Comparison of ENCODE assay signal across 1 cellular context in the genomic region with DNA sequence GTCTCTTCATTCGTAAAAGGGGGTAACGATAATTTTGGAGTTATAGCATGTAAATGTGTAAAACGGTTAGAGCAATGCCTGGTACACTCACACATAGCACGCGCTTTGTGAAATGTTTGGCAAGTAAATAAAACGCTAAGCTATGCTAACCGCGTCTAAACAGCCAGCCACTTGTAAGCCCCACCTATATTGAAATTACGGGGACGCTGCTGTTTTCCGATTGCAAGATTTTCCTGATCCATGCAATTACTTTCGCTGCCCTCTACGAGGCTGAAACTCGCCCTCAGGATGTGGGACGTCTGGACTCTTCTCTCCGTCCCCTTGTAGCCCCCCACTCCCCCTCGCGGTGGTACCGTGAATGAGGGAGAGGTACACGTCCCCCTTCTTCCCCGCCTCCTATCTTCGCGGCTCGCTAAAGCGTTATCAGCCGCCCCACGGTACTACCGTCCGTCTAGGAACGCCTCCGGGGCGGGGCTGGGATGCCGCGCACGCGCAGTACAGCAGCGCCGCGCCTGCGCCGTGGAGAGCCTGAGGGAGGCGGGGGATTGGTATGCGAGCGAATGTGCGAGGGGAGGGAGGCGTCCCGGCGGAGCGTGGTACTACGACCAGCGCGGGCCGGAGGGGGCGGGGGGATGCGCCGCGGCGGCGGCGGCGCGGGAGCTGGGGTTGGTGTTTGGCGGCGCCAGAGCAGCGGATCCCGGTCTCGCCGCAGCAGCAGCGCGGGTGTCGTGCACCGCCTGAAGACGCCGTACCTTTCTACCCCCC.
TF ChIP-seq lines count a peak whose summit lies in the region.

Gene STIM2 (plus strand): TSS at position 685 of the 765 bp plus-strand sequence.

TF ChIP-seq in HepG2, 621 proteins besides CTCF, POLR2A, EP300 and RAD21 (continued from another document and continues in another):
- peak; percentile 57; the same call in 1 of the 2 replicates for TF ChIP-seq MYC (CRISPR knock-in tag; IDR thresholded peaks at IDR 0.05; ENCODE audit: borderline replicate concordance)
- no peak for TF ChIP-seq IKZF1 (IDR thresholded peaks at IDR 0.05)
- no peak for TF ChIP-seq ZNF670 (CRISPR knock-in tag; IDR thresholded peaks at IDR 0.05; ENCODE audit: borderline replicate concordance)
- TF ChIP-seq, protein P1, sequence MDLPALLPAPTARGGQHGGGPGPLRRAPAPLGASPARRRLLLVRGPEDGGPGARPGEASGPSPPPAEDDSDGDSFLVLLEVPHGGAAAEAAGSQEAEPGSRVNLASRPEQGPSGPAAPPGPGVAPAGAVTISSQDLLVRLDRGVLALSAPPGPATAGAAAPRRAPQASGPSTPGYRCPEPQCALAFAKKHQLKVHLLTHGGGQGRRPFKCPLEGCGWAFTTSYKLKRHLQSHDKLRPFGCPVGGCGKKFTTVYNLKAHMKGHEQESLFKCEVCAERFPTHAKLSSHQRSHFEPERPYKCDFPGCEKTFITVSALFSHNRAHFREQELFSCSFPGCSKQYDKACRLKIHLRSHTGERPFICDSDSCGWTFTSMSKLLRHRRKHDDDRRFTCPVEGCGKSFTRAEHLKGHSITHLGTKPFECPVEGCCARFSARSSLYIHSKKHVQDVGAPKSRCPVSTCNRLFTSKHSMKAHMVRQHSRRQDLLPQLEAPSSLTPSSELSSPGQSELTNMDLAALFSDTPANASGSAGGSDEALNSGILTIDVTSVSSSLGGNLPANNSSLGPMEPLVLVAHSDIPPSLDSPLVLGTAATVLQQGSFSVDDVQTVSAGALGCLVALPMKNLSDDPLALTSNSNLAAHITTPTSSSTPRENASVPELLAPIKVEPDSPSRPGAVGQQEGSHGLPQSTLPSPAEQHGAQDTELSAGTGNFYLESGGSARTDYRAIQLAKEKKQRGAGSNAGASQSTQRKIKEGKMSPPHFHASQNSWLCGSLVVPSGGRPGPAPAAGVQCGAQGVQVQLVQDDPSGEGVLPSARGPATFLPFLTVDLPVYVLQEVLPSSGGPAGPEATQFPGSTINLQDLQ (CRISPR knock-in tag; IDR thresholded peaks at IDR 0.05) = no peak
- TF ChIP-seq SCMH1 (CRISPR knock-in tag; IDR thresholded peaks at IDR 0.05; ENCODE audit: borderline replicate concordance) = no peak
- TF ChIP-seq ZNF121 (CRISPR knock-in tag; IDR thresholded peaks at IDR 0.05) = no peak
- 0 out of 2 replicates have a peak, but pooled peaks have one; percentile 11 for TF ChIP-seq CHD2 (IDR thresholded peaks at IDR 0.05; ENCODE audit: low read depth, low read length)
- TF ChIP-seq ZNF333 (CRISPR knock-in tag; IDR thresholded peaks at IDR 0.05; ENCODE audit: borderline replicate concordance) = no peak
- no peak for TF ChIP-seq ZNF770 (CRISPR knock-in tag; IDR thresholded peaks at IDR 0.05)
- peak; percentile 93 for TF ChIP-seq POLR2AphosphoS5 (IDR thresholded peaks at IDR 0.05; ENCODE audit: low read depth, low read length)
- 0 out of 2 replicates have a peak, but pooled peaks have one; percentile 66 for TF ChIP-seq ZNF34 (CRISPR knock-in tag; IDR thresholded peaks at IDR 0.05; ENCODE audit: borderline replicate concordance)
- TF ChIP-seq ZNF572 (CRISPR knock-in tag; IDR thresholded peaks at IDR 0.05) = no peak
- no peak for TF ChIP-seq SMAD3 (CRISPR knock-in tag; IDR thresholded peaks at IDR 0.05)
- TF ChIP-seq, protein P2, sequence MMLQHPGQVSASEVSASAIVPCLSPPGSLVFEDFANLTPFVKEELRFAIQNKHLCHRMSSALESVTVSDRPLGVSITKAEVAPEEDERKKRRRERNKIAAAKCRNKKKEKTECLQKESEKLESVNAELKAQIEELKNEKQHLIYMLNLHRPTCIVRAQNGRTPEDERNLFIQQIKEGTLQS (CRISPR knock-in tag; IDR thresholded peaks at IDR 0.05) = no peak
- no peak for TF ChIP-seq KDM6A (CRISPR knock-in tag; IDR thresholded peaks at IDR 0.05; ENCODE audit: low read depth)
- TF ChIP-seq SOX6 (IDR thresholded peaks at IDR 0.05) = no peak
- TF ChIP-seq SOX6 (CRISPR knock-in tag; IDR thresholded peaks at IDR 0.05) = peak; percentile 49
- TF ChIP-seq, protein P3, sequence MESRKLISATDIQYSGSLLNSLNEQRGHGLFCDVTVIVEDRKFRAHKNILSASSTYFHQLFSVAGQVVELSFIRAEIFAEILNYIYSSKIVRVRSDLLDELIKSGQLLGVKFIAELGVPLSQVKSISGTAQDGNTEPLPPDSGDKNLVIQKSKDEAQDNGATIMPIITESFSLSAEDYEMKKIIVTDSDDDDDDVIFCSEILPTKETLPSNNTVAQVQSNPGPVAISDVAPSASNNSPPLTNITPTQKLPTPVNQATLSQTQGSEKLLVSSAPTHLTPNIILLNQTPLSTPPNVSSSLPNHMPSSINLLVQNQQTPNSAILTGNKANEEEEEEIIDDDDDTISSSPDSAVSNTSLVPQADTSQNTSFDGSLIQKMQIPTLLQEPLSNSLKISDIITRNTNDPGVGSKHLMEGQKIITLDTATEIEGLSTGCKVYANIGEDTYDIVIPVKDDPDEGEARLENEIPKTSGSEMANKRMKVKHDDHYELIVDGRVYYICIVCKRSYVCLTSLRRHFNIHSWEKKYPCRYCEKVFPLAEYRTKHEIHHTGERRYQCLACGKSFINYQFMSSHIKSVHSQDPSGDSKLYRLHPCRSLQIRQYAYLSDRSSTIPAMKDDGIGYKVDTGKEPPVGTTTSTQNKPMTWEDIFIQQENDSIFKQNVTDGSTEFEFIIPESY (CRISPR knock-in tag; IDR thresholded peaks at IDR 0.05) = no peak
- TF ChIP-seq GATA4 (IDR thresholded peaks at IDR 0.05; ENCODE audit: borderline replicate concordance, low read depth) = peak; percentile 31; the same call in 1 of the 2 replicates
- TF ChIP-seq ZNF792 (CRISPR knock-in tag; IDR thresholded peaks at IDR 0.05) = 0 out of 2 replicates have a peak, but pooled peaks have one; percentile 30
- no peak for TF ChIP-seq FOXP1 (IDR thresholded peaks at IDR 0.05)
- 0 out of 2 replicates have a peak, but pooled peaks have one; percentile 7 for TF ChIP-seq FOXP1 (CRISPR knock-in tag; IDR thresholded peaks at IDR 0.05)
- peak; percentile 85; the same call in 1 of the 2 replicates for TF ChIP-seq ZNF280B (CRISPR knock-in tag; IDR thresholded peaks at IDR 0.05; ENCODE audit: borderline replicate concordance)
- TF ChIP-seq RAD51 (IDR thresholded peaks at IDR 0.05; ENCODE audit: borderline replicate concordance) = no peak
- no peak for TF ChIP-seq IKZF4 (CRISPR knock-in tag; IDR thresholded peaks at IDR 0.05; ENCODE audit: borderline replicate concordance, low read depth, not compliant biosample characterization)
- peak; percentile 82; the same call in 1 of the 2 replicates for TF ChIP-seq ZNF558 (CRISPR knock-in tag; IDR thresholded peaks at IDR 0.05; ENCODE audit: borderline replicate concordance)
- no peak for TF ChIP-seq ZNF232 (CRISPR knock-in tag; IDR thresholded peaks at IDR 0.05; ENCODE audit: borderline replicate concordance)
- peak; percentile 75 for TF ChIP-seq HDAC1 (CRISPR knock-in tag; IDR thresholded peaks at IDR 0.05)
- peak; percentile 70 for TF ChIP-seq XRCC5 (optimal IDR thresholded peaks at IDR 0.05; ENCODE audit: low read length)
- no peak for TF ChIP-seq GLMP (CRISPR knock-in tag; IDR thresholded peaks at IDR 0.05; ENCODE audit: borderline replicate concordance)
- no peak for TF ChIP-seq CAMTA2 (CRISPR knock-in tag; IDR thresholded peaks at IDR 0.05; ENCODE audit: borderline replicate concordance)
- TF ChIP-seq ZFYVE20 (CRISPR knock-in tag; IDR thresholded peaks at IDR 0.05; ENCODE audit: borderline replicate concordance, low read depth) = no peak
- no peak for TF ChIP-seq ZNF564 (CRISPR knock-in tag; IDR thresholded peaks at IDR 0.05)
- no peak for TF ChIP-seq TGIF2 (CRISPR knock-in tag; IDR thresholded peaks at IDR 0.05)
- TF ChIP-seq ETV5 (CRISPR knock-in tag; IDR thresholded peaks at IDR 0.05; ENCODE audit: borderline replicate concordance) = no peak
- no peak for TF ChIP-seq LRRFIP1 (CRISPR knock-in tag; conservative IDR thresholded peaks at IDR 0.05)
- TF ChIP-seq ZNF672 (CRISPR knock-in tag; IDR thresholded peaks at IDR 0.05) = no peak
- peak; percentile 66; the same call in 1 of the 2 replicates for TF ChIP-seq HOXA3 (CRISPR knock-in tag; IDR thresholded peaks at IDR 0.05)
- peak; percentile 77; the same call in 1 of the 2 replicates for TF ChIP-seq ZSCAN5A (CRISPR knock-in tag; IDR thresholded peaks at IDR 0.05; ENCODE audit: borderline replicate concordance)
- 0 out of 2 replicates have a peak, but pooled peaks have one; percentile 26 for TF ChIP-seq NR2C2 (CRISPR knock-in tag; IDR thresholded peaks at IDR 0.05; ENCODE audit: borderline replicate concordance)
- TF ChIP-seq NFKBIZ (CRISPR knock-in tag; IDR thresholded peaks at IDR 0.05) = 0 out of 2 replicates have a peak, but pooled peaks have one; percentile 19
- TF ChIP-seq BCL6 (CRISPR knock-in tag; IDR thresholded peaks at IDR 0.05) = peak; percentile 53; the same call in 1 of the 2 replicates
- TF ChIP-seq FOXC1 (CRISPR knock-in tag; IDR thresholded peaks at IDR 0.05; ENCODE audit: borderline replicate concordance) = peak; percentile 85
- no peak for TF ChIP-seq ZNF766 (CRISPR knock-in tag; IDR thresholded peaks at IDR 0.05; ENCODE audit: borderline replicate concordance)
- TF ChIP-seq ZNF441 (CRISPR knock-in tag; IDR thresholded peaks at IDR 0.05; ENCODE audit: borderline replicate concordance) = peak; percentile 24; the same call in 1 of the 2 replicates
- 0 out of 2 replicates have a peak, but pooled peaks have one; percentile 24 for TF ChIP-seq RNF2 (conservative IDR thresholded peaks at IDR 0.05; ENCODE audit: low read depth)
- TF ChIP-seq NR2F6 (IDR thresholded peaks at IDR 0.05) = no peak
- TF ChIP-seq NR2F6 (CRISPR knock-in tag; IDR thresholded peaks at IDR 0.05) = no peak
- no peak for TF ChIP-seq ZNF414 (CRISPR knock-in tag; IDR thresholded peaks at IDR 0.05)
- TF ChIP-seq ZNF557 (CRISPR knock-in tag; IDR thresholded peaks at IDR 0.05) = no peak
